Comparison of ENCODE assay signal across 1 cellular context in the genomic region with DNA sequence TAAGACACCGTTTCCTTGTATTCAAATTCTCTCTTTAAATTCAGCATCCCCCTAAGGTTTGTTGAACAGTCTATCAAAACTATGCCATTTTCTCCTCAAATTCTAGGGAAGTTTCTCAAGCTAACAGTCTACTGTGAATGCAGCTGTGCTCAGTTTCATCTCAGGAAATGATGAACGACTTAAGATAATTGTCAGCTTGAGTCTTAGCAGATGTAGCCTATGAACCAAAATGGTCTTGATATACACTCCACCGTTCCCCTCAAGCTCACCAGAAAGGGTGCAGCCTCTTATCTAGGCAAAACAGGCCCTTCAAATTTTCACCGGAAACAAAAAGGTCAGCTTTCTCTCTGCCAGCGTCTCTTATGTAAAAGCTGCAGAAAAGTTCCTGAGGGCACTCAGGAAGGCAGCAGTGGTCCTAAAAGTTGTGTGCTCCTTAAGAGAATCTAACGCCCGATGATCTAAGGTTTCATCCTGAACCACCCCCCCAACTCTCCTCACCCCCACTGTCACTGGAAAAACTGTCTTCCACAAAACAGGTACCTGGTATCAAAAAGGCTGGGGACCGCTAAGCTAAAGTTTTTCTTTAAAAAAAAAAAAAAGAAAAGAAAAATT.
TF ChIP-seq lines count a peak whose summit lies in the region.

No MANE protein-coding gene starts in this region.

TF ChIP-seq in K562, 482 proteins besides CTCF, POLR2A, EP300 and RAD21 (continues in another document):
- TF ChIP-seq NR2F6 (CRISPR knock-in tag; IDR thresholded peaks at IDR 0.05), result no peak
- TF ChIP-seq GABPA (tag; conservative IDR thresholded peaks at IDR 0.05; ENCODE audit: low read depth), result peak; percentile 57; the same call in 1 of the 2 replicates
- TF ChIP-seq HLTF (IDR thresholded peaks at IDR 0.05), result peak; percentile 63; the same call in 1 of the 2 replicates
- TF ChIP-seq GTF2A2 (tag; IDR thresholded peaks at IDR 0.05), result no peak
- no peak for TF ChIP-seq CHCHD3 (CRISPR knock-in tag; IDR thresholded peaks at IDR 0.05)
- TF ChIP-seq COPS2 (conservative IDR thresholded peaks at IDR 0.05), result no peak
- TF ChIP-seq SLC30A9 (CRISPR knock-in tag; IDR thresholded peaks at IDR 0.05), result no peak
- peak; percentile 28; the same call in 1 of the 2 replicates for TF ChIP-seq ZNF592 (IDR thresholded peaks at IDR 0.05)
- no peak for TF ChIP-seq PTRF (tag; IDR thresholded peaks at IDR 0.05)
- no peak for TF ChIP-seq ZBTB49 (CRISPR knock-in tag; IDR thresholded peaks at IDR 0.05; ENCODE audit: borderline replicate concordance)
- TF ChIP-seq, protein P1, sequence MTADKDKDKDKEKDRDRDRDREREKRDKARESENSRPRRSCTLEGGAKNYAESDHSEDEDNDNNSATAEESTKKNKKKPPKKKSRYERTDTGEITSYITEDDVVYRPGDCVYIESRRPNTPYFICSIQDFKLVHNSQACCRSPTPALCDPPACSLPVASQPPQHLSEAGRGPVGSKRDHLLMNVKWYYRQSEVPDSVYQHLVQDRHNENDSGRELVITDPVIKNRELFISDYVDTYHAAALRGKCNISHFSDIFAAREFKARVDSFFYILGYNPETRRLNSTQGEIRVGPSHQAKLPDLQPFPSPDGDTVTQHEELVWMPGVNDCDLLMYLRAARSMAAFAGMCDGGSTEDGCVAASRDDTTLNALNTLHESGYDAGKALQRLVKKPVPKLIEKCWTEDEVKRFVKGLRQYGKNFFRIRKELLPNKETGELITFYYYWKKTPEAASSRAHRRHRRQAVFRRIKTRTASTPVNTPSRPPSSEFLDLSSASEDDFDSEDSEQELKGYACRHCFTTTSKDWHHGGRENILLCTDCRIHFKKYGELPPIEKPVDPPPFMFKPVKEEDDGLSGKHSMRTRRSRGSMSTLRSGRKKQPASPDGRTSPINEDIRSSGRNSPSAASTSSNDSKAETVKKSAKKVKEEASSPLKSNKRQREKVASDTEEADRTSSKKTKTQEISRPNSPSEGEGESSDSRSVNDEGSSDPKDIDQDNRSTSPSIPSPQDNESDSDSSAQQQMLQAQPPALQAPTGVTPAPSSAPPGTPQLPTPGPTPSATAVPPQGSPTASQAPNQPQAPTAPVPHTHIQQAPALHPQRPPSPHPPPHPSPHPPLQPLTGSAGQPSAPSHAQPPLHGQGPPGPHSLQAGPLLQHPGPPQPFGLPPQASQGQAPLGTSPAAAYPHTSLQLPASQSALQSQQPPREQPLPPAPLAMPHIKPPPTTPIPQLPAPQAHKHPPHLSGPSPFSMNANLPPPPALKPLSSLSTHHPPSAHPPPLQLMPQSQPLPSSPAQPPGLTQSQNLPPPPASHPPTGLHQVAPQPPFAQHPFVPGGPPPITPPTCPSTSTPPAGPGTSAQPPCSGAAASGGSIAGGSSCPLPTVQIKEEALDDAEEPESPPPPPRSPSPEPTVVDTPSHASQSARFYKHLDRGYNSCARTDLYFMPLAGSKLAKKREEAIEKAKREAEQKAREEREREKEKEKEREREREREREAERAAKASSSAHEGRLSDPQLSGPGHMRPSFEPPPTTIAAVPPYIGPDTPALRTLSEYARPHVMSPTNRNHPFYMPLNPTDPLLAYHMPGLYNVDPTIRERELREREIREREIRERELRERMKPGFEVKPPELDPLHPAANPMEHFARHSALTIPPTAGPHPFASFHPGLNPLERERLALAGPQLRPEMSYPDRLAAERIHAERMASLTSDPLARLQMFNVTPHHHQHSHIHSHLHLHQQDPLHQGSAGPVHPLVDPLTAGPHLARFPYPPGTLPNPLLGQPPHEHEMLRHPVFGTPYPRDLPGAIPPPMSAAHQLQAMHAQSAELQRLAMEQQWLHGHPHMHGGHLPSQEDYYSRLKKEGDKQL (CRISPR knock-in tag; IDR thresholded peaks at IDR 0.05; ENCODE audit: borderline replicate concordance), result no peak
- TF ChIP-seq CREM (IDR thresholded peaks at IDR 0.05; ENCODE audit: low read depth), result peak; percentile 53; the same call in 1 of the 2 replicates
- no peak for TF ChIP-seq NR1H2 (CRISPR knock-in tag; IDR thresholded peaks at IDR 0.05)
- TF ChIP-seq MEF2A (IDR thresholded peaks at IDR 0.05; ENCODE audit: control insufficient read depth, low read depth, low read length), result peak; percentile 59
- 0 out of 2 replicates have a peak, but pooled peaks have one; percentile 42 for TF ChIP-seq ZNF740 (CRISPR knock-in tag; IDR thresholded peaks at IDR 0.05)
- peak in 1 of 2 experiments; percentile 71; a peak in 1 of 4 replicates for TF ChIP-seq ZNF740 (tag; IDR thresholded peaks at IDR 0.05)
- TF ChIP-seq, protein P2, sequence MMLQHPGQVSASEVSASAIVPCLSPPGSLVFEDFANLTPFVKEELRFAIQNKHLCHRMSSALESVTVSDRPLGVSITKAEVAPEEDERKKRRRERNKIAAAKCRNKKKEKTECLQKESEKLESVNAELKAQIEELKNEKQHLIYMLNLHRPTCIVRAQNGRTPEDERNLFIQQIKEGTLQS (IDR thresholded peaks at IDR 0.05), result no peak
- TF ChIP-seq, protein P2 (CRISPR knock-in tag; conservative IDR thresholded peaks at IDR 0.05), result no peak
- TF ChIP-seq BRD4 (IDR thresholded peaks at IDR 0.05), result no peak
- peak; percentile 72 for TF ChIP-seq GATA2 (CRISPR knock-in tag; IDR thresholded peaks at IDR 0.05)
- TF ChIP-seq TAF1 (IDR thresholded peaks at IDR 0.05; ENCODE audit: control insufficient read depth, extremely low read depth, insufficient read depth, low read length, severe bottlenecking), result peak; percentile 45
- no peak for TF ChIP-seq PPARD (CRISPR knock-in tag; IDR thresholded peaks at IDR 0.05)
- TF ChIP-seq RREB1 (CRISPR knock-in tag; IDR thresholded peaks at IDR 0.05), result no peak
- TF ChIP-seq CTBP1 (IDR thresholded peaks at IDR 0.05; ENCODE audit: borderline replicate concordance), result peak; percentile 73
- peak; percentile 87 for TF ChIP-seq MTA2 (IDR thresholded peaks at IDR 0.05; ENCODE audit: low read depth)
- TF ChIP-seq TFAM (CRISPR knock-in tag; conservative IDR thresholded peaks at IDR 0.05), result no peak
- no peak for TF ChIP-seq RBBP5 (IDR thresholded peaks at IDR 0.05; ENCODE audit: borderline replicate concordance, insufficient read depth, low read length, poor library complexity, severe bottlenecking)
- TF ChIP-seq NFIC (IDR thresholded peaks at IDR 0.05), result peak; percentile 93
- no peak for TF ChIP-seq MCM2 (IDR thresholded peaks at IDR 0.05; ENCODE audit: low read depth)
- TF ChIP-seq, protein P3, sequence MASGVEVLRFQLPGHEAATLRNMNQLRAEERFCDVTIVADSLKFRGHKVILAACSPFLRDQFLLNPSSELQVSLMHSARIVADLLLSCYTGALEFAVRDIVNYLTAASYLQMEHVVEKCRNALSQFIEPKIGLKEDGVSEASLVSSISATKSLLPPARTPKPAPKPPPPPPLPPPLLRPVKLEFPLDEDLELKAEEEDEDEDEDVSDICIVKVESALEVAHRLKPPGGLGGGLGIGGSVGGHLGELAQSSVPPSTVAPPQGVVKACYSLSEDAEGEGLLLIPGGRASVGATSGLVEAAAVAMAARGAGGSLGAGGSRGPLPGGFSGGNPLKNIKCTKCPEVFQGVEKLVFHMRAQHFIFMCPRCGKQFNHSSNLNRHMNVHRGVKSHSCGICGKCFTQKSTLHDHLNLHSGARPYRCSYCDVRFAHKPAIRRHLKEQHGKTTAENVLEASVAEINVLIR (CRISPR knock-in tag; IDR thresholded peaks at IDR 0.05), result no peak
- TF ChIP-seq NCOA6 (IDR thresholded peaks at IDR 0.05), result no peak
- no peak for TF ChIP-seq ZNF785 (CRISPR knock-in tag; IDR thresholded peaks at IDR 0.05)
- peak; percentile 98 for TF ChIP-seq ARID1B (IDR thresholded peaks at IDR 0.05)
- no peak for TF ChIP-seq TAF15 (IDR thresholded peaks at IDR 0.05; ENCODE audit: low read depth, low read length)
- peak; percentile 63; the same call in 1 of the 2 replicates for TF ChIP-seq SMARCC2 (IDR thresholded peaks at IDR 0.05; ENCODE audit: low read depth)
